In the genomic region with DNA sequence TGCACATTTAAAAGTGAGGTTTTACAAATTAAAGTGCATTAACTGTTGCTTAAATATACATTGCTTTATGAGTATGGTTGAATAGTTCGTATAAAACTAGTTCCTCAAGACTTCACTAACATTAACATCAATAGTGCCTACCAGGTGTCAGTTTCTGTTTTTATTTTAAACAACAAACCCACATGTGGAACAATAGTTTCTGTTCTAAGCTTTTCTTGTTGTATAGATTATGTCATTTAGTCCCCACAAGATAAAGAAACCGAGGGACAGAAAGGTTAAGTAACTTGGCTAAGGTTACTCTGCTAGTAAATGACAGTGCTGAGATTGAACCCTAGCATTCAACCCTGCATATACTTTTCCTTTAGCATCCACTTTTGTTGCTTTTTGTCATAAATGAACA, we compare ENCODE assay signal across 13 cellular contexts. TPM values are rescaled to one million over a fixed set of nuclear protein-coding genes. Genes with fewer than 3 reads are reported as not detected.
DNase-seq lines count a peak whose midpoint lies in the region; ATAC-seq and TF ChIP-seq lines count a peak whose summit lies in the region.
"Had no signal": no experiment of that assay in that cellular context is flagged by ENCODE, and none has a peak within 500 bp of the region (broad histone marks: within the 10 kb centered on the region; RNA-seq: fewer than 3 reads in every experiment).

No MANE protein-coding gene starts in this region.

- H2AFZ ChIP-seq in OCI-LY1 (ENCODE audit: low read length), result no peak overlapping the region

- no peaks in the 10 kb centered on the region for H3K9me2 ChIP-seq in OCI-LY1 (ENCODE audit: low read depth, low read length)

- TF ChIP-seq POLR2A in uterus (IDR thresholded peaks at IDR 0.05) (no peak), Peyer's patch (IDR thresholded peaks at IDR 0.05) (no peak)

- intact Hi-C loops in uterus (cut with DNase I; ENCODE audit: low total_unique reads), result no loop called here

- H3K9me3 ChIP-seq in OCI-LY1 (ENCODE audit: low read length), result no peaks in the 10 kb centered on the region
- no peaks in the 10 kb centered on the region for H3K9me3 ChIP-seq in uterus
- H3K9me3 ChIP-seq in Peyer's patch, result no peaks in the 10 kb centered on the region
- H3K9me3 ChIP-seq: colonic mucosa had no signal

- peaks cover 6% of the 10 kb centered on the region; the same call in 1 of the 2 replicates for H3K79me2 ChIP-seq in OCI-LY1 (ENCODE audit: insufficient read depth, low read length)

- H3K27ac ChIP-seq in OCI-LY1 (ENCODE audit: low read depth, low read length, poor library complexity, severe bottlenecking), result peak overlapping the region; percentile 90
- no peak overlapping the region for H3K27ac ChIP-seq in uterus
- peak overlapping the region in 1 of 4 donors; percentile 22 for H3K27ac ChIP-seq in Peyer's patch
- H3K27ac ChIP-seq: colonic mucosa had no signal

- no peak overlapping the region; the same call in 1 of the 2 replicates for H3K9ac ChIP-seq in OCI-LY1 (ENCODE audit: low read length)

- no peaks in the 10 kb centered on the region for H4K20me1 ChIP-seq in OCI-LY1 (ENCODE audit: insufficient read depth, low read length)

- DNase-seq in NCI-H345 treated with DMSO at 0.1 percent for 48 hours (lab: John Stamatoyannopoulos, UW; ENCODE audit: unreplicated experiment), result no peak
- no peak for DNase-seq in effector CD4-positive, alpha-beta T cell
- no peak for DNase-seq in uterus
- DNase-seq in Peyer's patch, result no peak
- DNase-seq: activated effector memory CD4-positive, alpha-beta T cell treated with Interleukin-2 at 50 U/mL for 16 hours; colonic mucosa; NCI-H526 had no signal

- peak overlapping the region; percentile 44 for H3K4me2 ChIP-seq in OCI-LY1 (ENCODE audit: low read length)

- H3K4me3 ChIP-seq in OCI-LY1 (ENCODE audit: low read depth, low read length, poor library complexity, severe bottlenecking) (no peak overlapping the region), uterus (no peak overlapping the region), Peyer's patch (no peak overlapping the region)
- H3K4me3 ChIP-seq: colonic mucosa had no signal

- no peaks in the 10 kb centered on the region for H3F3A ChIP-seq in OCI-LY1 (ENCODE audit: insufficient read depth, low read length)

- H3K4me1 ChIP-seq in OCI-LY1 (ENCODE audit: insufficient read depth, low read length, severe bottlenecking), result peaks cover 89% of the 10 kb centered on the region
- no peaks in the 10 kb centered on the region for H3K4me1 ChIP-seq in uterus
- peaks cover 0 to 14% (median 5%) of the 10 kb centered on the region in 4 donors for H3K4me1 ChIP-seq in Peyer's patch
- H3K4me1 ChIP-seq: colonic mucosa had no signal

- H3K27me3 ChIP-seq in OCI-LY1 (ENCODE audit: insufficient read depth, low read length) (no peaks in the 10 kb centered on the region), uterus (no peaks in the 10 kb centered on the region), Peyer's patch (no peaks in the 10 kb centered on the region)
- H3K27me3 ChIP-seq: colonic mucosa had no signal

- ATAC-seq in GM18498 (IDR thresholded peaks at IDR 0.05; ENCODE audit: unreplicated experiment) (peak; percentile 91), GM19463 (IDR thresholded peaks at IDR 0.05; ENCODE audit: unreplicated experiment) (peak; percentile 74), HG02981 (IDR thresholded peaks at IDR 0.05; ENCODE audit: unreplicated experiment) (peak; percentile 71)

- TF ChIP-seq CTCF in OCI-LY1 (IDR thresholded peaks at IDR 0.05; ENCODE audit: low read length) (no peak), uterus (IDR thresholded peaks at IDR 0.05) (no peak), Peyer's patch (IDR thresholded peaks at IDR 0.05) (no peak)

- H3K36me3 ChIP-seq in OCI-LY1 (ENCODE audit: insufficient read depth, low read length) (peaks cover 33% of the 10 kb centered on the region), uterus (no peaks in the 10 kb centered on the region), Peyer's patch (peaks cover 0 to 17% (median 0%) of the 10 kb centered on the region in 3 donors)

RNA-seq across cellular contexts. Expression of a gene that starts 41.4 kb away (rescaled TPM):
- total RNA-seq in uterus (10 to 100 TPM in 1 of 4 donors, 1 to 10 TPM in 2, under 1 TPM in 1; 0.88 to 15.6 (median 2.8) TPM), Peyer's patch (100 to 1,000 TPM; 104 to 469 (median 424) TPM)
- total RNA-seq: myocyte; T-helper 2 cell treated with Interferon-gamma antibody and Interleukin-4, amounts not matched to agents 100 ng/mL and 5 ng/mL, for 36 hours had no signal

RNA-seq across cellular contexts. Expression of a gene that starts 48.5 kb away (rescaled TPM):
- 100 to 1,000 TPM; 226 to 376 (median 262) TPM for total RNA-seq in uterus
- 100 to 1,000 TPM in 3 of 4 donors, 10 to 100 TPM in 1; 86.6 to 530 (median 347) TPM for total RNA-seq in Peyer's patch

Comparison
In these comparisons a context has a peak if more than half of its experiments do, and no peak if none do; other contexts are left out.
1. RNA of a gene that starts 41.4 kb away (total RNA-seq): 104 to 469 TPM in Peyer's patch; 0.88 to 15.6 TPM in uterus; every median in the first group is over 4 times any median in the second.
2. Peak in every context shown above with its lines, with median percentiles within 50 percentile points of each other: ATAC-seq.